Comparison of ENCODE assay signal across 22 cellular contexts in genomic region chr3:120661106-120661962, GRCh38. TPM values are rescaled to one million over a fixed set of nuclear protein-coding genes. Genes with fewer than 3 reads are reported as not detected.
DNase-seq lines count a peak whose midpoint lies in the region; ATAC-seq, FAIRE-seq and TF ChIP-seq lines count a peak whose summit lies in the region.
"Had no signal": no experiment of that assay in that cellular context is flagged by ENCODE, and none has a peak within 500 bp of the region (broad histone marks: within the 10 kb centered on the region; RNA-seq: fewer than 3 reads in every experiment).

No MANE protein-coding gene starts in this region.

- no peak for TF ChIP-seq CTCF in 22Rv1 (IDR thresholded peaks at IDR 0.05)
- TF ChIP-seq CTCF in IMR-90 (conservative IDR thresholded peaks at IDR 0.05; ENCODE audit: low read depth, low read length), result no peak
- no peak for TF ChIP-seq CTCF in cardiac fibroblast (IDR thresholded peaks at IDR 0.05; ENCODE audit: low read depth, low read length)
- TF ChIP-seq CTCF in HepG2 (CRISPR knock-in tag; IDR thresholded peaks at IDR 0.05), result no peak

- no peak overlapping the region for H4K8ac ChIP-seq in IMR-90 (ENCODE audit: low read depth in 2 of 2, low read length in 2 of 2)

- H3K36me3 ChIP-seq in IMR-90 (ENCODE audit: control insufficient read depth, insufficient read depth, low read length) (no peaks in the 10 kb centered on the region), HepG2 (replicated peaks in 1 of 2; ENCODE audit: control insufficient read depth in 1 of 2, insufficient read depth in 2 of 2, low read length in 2 of 2) (peaks cover 26 to 89% of the 10 kb centered on the region in 2 experiments; a peak in 4 of 5 replicates)

- H3K9me3 Mint-ChIP-seq in activated T-cell treated with anti-CD3 and anti-CD28 coated beads, Interleukin-2, amount 50 U/mL, for 24 hours, result no peaks in the 10 kb centered on the region

- no peak overlapping the region for H3K23ac ChIP-seq in IMR-90 (ENCODE audit: low read depth, low read length)

- no peaks in the 10 kb centered on the region for H3K9me3 ChIP-seq in IMR-90 (ENCODE audit: control insufficient read depth, insufficient read depth, low read length)
- H3K9me3 ChIP-seq in HepG2 (ENCODE audit: low read length), result no peaks in the 10 kb centered on the region
- H3K9me3 ChIP-seq: Caco-2 had no signal

- no peak overlapping the region for H4K91ac ChIP-seq in IMR-90 (ENCODE audit: insufficient read depth, low read depth, low read length)

- peak overlapping the region; percentile 85; the same call in 1 of the 2 replicates for H4K5ac ChIP-seq in IMR-90 (ENCODE audit: low read depth, low read length)

- H3K56ac ChIP-seq in IMR-90 (ENCODE audit: extremely low read depth, insufficient read depth, low read length), result no peak overlapping the region

- no peak for TF ChIP-seq RAD21 in IMR-90 (IDR thresholded peaks at IDR 0.05; ENCODE audit: low read length)
- TF ChIP-seq RAD21 in HepG2 (CRISPR knock-in tag; IDR thresholded peaks at IDR 0.05), result no peak

- no peak overlapping the region for H3K14ac ChIP-seq in IMR-90 (replicated peaks; ENCODE audit: low read depth, low read length)

- H3K4ac ChIP-seq in IMR-90 (ENCODE audit: low read depth, low read length), result no peak overlapping the region

- CTCF ChIA-PET in IMR-90 (lab: Yijun Ruan, JAX) (no interaction called here), HepG2 (lab: Yijun Ruan, JAX; ENCODE audit: low intra/inter-chr PET ratio, low total read pairs) (no interaction called here)

- no peak overlapping the region for H2AK5ac ChIP-seq in IMR-90 (ENCODE audit: low read depth, low read length)

- no peak overlapping the region for H2BK20ac ChIP-seq in IMR-90 (ENCODE audit: low read depth, low read length)

- POLR2A ChIA-PET in IMR-90 (lab: Charles Lee; ENCODE audit: unreplicated experiment), result interaction anchor here (0.6 kb wide), 1 partner anchor 191 kb away, joined by 3 read pairs; no protein-coding TSS in a partner anchor
- POLR2A ChIA-PET in HepG2 (lab: Yijun Ruan, JAX), result interaction anchor here (0.7 kb wide), 1 partner anchor 21 kb away, joined by 4 read pairs; the partner anchor contains the start of gene HGD

- no peaks in the 10 kb centered on the region for H3K36me3 Mint-ChIP-seq in activated T-cell treated with anti-CD3 and anti-CD28 coated beads, Interleukin-2, amount 50 U/mL, for 24 hours (ENCODE audit: low read depth)

- H3K4me1 ChIP-seq in IMR-90 (ENCODE audit: control insufficient read depth, insufficient read depth, low read length) (peaks cover 3% of the 10 kb centered on the region; the same call in 1 of the 2 replicates), HepG2 (ENCODE audit: insufficient read depth, low read length) (peaks cover 13% of the 10 kb centered on the region; the same call in 1 of the 2 replicates)
- H3K4me1 ChIP-seq: Caco-2 had no signal

- H3K27me3 ChIP-seq in IMR-90 (ENCODE audit: control insufficient read depth, insufficient read depth, low read length) (0 out of 2 replicates have a peak, but pooled peaks cover 2% of the 10 kb centered on the region), HepG2 (ENCODE audit: control insufficient read depth in 1 of 2, insufficient read depth in 2 of 2, low read length in 2 of 2) (no peaks in the 10 kb centered on the region)

- H3K79me1 ChIP-seq in IMR-90 (ENCODE audit: low read depth in 1 of 2, low read length in 2 of 2), result no peaks in the 10 kb centered on the region

- no peaks in the 10 kb centered on the region for H3K4me1 Mint-ChIP-seq in activated T-cell treated with anti-CD3 and anti-CD28 coated beads, Interleukin-2, amount 50 U/mL, for 24 hours (ENCODE audit: low read depth)
- H3K4me1 Mint-ChIP-seq: T-cell had no signal

- H3K27ac Mint-ChIP-seq in activated T-cell treated with anti-CD3 and anti-CD28 coated beads, Interleukin-2, amount 50 U/mL, for 24 hours, result no peak overlapping the region
- H3K27ac Mint-ChIP-seq: T-cell had no signal

- H2BK15ac ChIP-seq in IMR-90 (ENCODE audit: low read depth, low read length), result no peak overlapping the region

- H3K27me3 Mint-ChIP-seq in activated T-cell treated with anti-CD3 and anti-CD28 coated beads, Interleukin-2, amount 50 U/mL, for 24 hours, result no peaks in the 10 kb centered on the region

- no peak overlapping the region for H2BK120ac ChIP-seq in IMR-90 (ENCODE audit: low read depth, low read length)

- peak; percentile 75 for ATAC-seq in IMR-90 (ENCODE audit: low read depth)
- ATAC-seq in HepG2, result no peak
- ATAC-seq in HG02870 (IDR thresholded peaks at IDR 0.05; ENCODE audit: unreplicated experiment), result no peak
- no peak for ATAC-seq in HG02798 (IDR thresholded peaks at IDR 0.05; ENCODE audit: poor library complexity, unreplicated experiment)
- ATAC-seq: T-cell had no signal

- H3K4me3 ChIP-seq in IMR-90 (ENCODE audit: insufficient read depth, low read depth, low read length), result no peak overlapping the region
- H3K4me3 ChIP-seq in cardiac fibroblast (replicated peaks in 1 of 2; ENCODE audit: low read depth in 2 of 2, low read length in 2 of 2), result no peak overlapping the region
- no peak overlapping the region for H3K4me3 ChIP-seq in HepG2 (replicated peaks in 1 of 3; ENCODE audit: insufficient read depth in 1 of 3, low read depth in 2 of 3, low read length in 3 of 3)

- H3K9me1 ChIP-seq in IMR-90 (ENCODE audit: insufficient read depth, low read length), result no peaks in the 10 kb centered on the region

- peak overlapping the region; percentile 85; the same call in 1 of the 2 replicates for H3K18ac ChIP-seq in IMR-90 (ENCODE audit: low read depth, low read length)

- H3K4me3 Mint-ChIP-seq in activated T-cell treated with anti-CD3 and anti-CD28 coated beads, Interleukin-2, amount 50 U/mL, for 24 hours, result no peak overlapping the region
- H3K4me3 Mint-ChIP-seq: T-cell had no signal

- no peak overlapping the region for H2AK9ac ChIP-seq in IMR-90 (replicated peaks; ENCODE audit: low read depth, low read length, poor library complexity)

- H3K4me2 ChIP-seq in IMR-90 (ENCODE audit: low read depth, low read length) (no peak overlapping the region), HepG2 (ENCODE audit: low read depth, low read length) (no peak overlapping the region)

- WGBS in IMR-90 (ENCODE audit: extremely low coverage in 2 of 2, insufficient read length in 1 of 2), 2 experiments, result no CpG with 5 or more reads among the region's 2 CpGs
- WGBS in HepG2 (ENCODE audit: low lambda C conversion rate), result 47% methylated on average over 2 of the region's 2 CpGs

- H4K20me1 ChIP-seq in IMR-90 (ENCODE audit: insufficient read depth, low read length), result no peaks in the 10 kb centered on the region
- peaks cover 26% of the 10 kb centered on the region; the same call in 1 of the 2 replicates for H4K20me1 ChIP-seq in HepG2 (ENCODE audit: insufficient read depth, low read length)

- intact Hi-C loops in IMR-90 (cut with micrococcal nuclease) (no loop called here), HepG2 (cut with micrococcal nuclease; ENCODE audit: unreplicated experiment) (no loop called here)

- H3K27ac ChIP-seq in 22Rv1 (peak overlapping the region; percentile 88), IMR-90 (ENCODE audit: insufficient read depth, low read length) (no peak overlapping the region), HepG2 (ENCODE audit: extremely low read length, insufficient read depth, low read length) (no peak overlapping the region)

- TF ChIP-seq EP300 in HepG2 (IDR thresholded peaks at IDR 0.05; ENCODE audit: low read depth in 2 of 2, low read length in 2 of 2) (no peak), HepG2 (CRISPR knock-in tag; IDR thresholded peaks at IDR 0.05; ENCODE audit: borderline replicate concordance) (no peak)

- no peak overlapping the region for H3K9ac ChIP-seq in IMR-90 (ENCODE audit: low read depth, low read length)
- H3K9ac ChIP-seq in HepG2 (ENCODE audit: insufficient read depth, low read depth, low read length), result no peak overlapping the region

- FAIRE-seq in HepG2 (lab: Jason Lieb, UNC), result no peak
- FAIRE-seq: G401.6, GM12892, H1 had no signal

- dilution Hi-C loops in IMR-90 (cut with HindIII; ENCODE audit: low sequenced_read_pairs, unreplicated experiment), result no loop called here

- H2AFZ ChIP-seq in IMR-90 (replicated peaks; ENCODE audit: low read length, poor library complexity) (no peak overlapping the region), HepG2 (ENCODE audit: low read length) (no peak overlapping the region)

- BruUV-seq in IMR-90 (replicated peaks; lab: Mats Ljungman, UMichigan) (no TSS peak), HepG2 (replicated peaks; lab: Mats Ljungman, UMichigan) (no TSS peak)

- in situ Hi-C loops in IMR-90 (cut with MboI; ENCODE audit: low sequenced_read_pairs), result no loop called here
- in situ Hi-C loops in HepG2 (cut with HindIII; ENCODE audit: extremely low pct_ligation_motif_present, low pct_unique_long_range_greater_than_20kb), result no loop called here

- DNase-seq in IMR-90 (peak; percentile 51), cardiac fibroblast (ENCODE audit: low read depth in 2 of 2) (peak; percentile 4 to 47), HepG2 (ENCODE audit: low spot score) (no peak), NCI-H187 (lab: John Stamatoyannopoulos, UW) (no peak)
- no peak for DNase-seq in activated T-cell treated with anti-CD3 and anti-CD28 coated beads, Interleukin-2, amount 50 U/mL, for 24 hours
- DNase-seq: 8988T, C1 segment of cervical spinal cord, Caco-2, DMS79, MV-4-11, NCI-H1436, NCI-H226, NCI-H526 treated with DMSO at 0.1 percent for 48 hours, OCI-M1, T-cell had no signal

- peaks cover 21% of the 10 kb centered on the region for H3K79me2 ChIP-seq in HepG2 (ENCODE audit: insufficient read depth, low read length)

- TF ChIP-seq POLR2A in IMR-90 (IDR thresholded peaks at IDR 0.05; ENCODE audit: low read depth, low read length) (no peak), HepG2 (IDR thresholded peaks at IDR 0.05; ENCODE audit: insufficient read depth in 1 of 2, low read depth in 2 of 2, low read length in 2 of 2) (no peak)

- H2BK5ac ChIP-seq in IMR-90 (ENCODE audit: low read depth, low read length, poor library complexity, severe bottlenecking), result no peak overlapping the region

RNA-seq across cellular contexts. Expression of gene HGD, which starts 20.7 kb away (rescaled TPM):
- total RNA-seq in IMR-90 (2012; rRNA removed) (not detected in 2 replicates), HepG2 (2016; rRNA removed; fragmentation: Illumina TruSeq; extraction: Trizol) (265 and 319 TPM in 2 replicates)
- polyA plus RNA-seq in IMR-90 (2012; rRNA removed) (0.14 and 0.19 TPM in 2 replicates), HepG2 (2011; rRNA removed) (398 and 420 TPM in 2 replicates)
- polyA plus RNA-seq in IMR-90 (2012; cell fraction: cytosol; rRNA removed), result not detected in 2 replicates
- polyA plus RNA-seq in IMR-90 (2012; cell fraction: nucleus; rRNA removed; ENCODE audit: low replicate concordance), result 0.30 and 1.4 TPM in 2 replicates
- 67.0 and 67.5 TPM in 2 replicates for total RNA-seq in HepG2 (2016; cell fraction: cytosol; rRNA removed; fragmentation: Illumina TruSeq; extraction: Trizol; ENCODE audit: low read depth)
- total RNA-seq in HepG2 (2016; cell fraction: insoluble cytoplasmic fraction; rRNA removed; fragmentation: Illumina TruSeq; extraction: Trizol), result 256 and 310 TPM in 2 replicates
- 82.1 and 92.3 TPM in 2 replicates for total RNA-seq in HepG2 (2016; cell fraction: membrane; rRNA removed; fragmentation: Illumina TruSeq; extraction: Trizol)
- total RNA-seq in HepG2 (2016; cell fraction: nucleus; rRNA removed; fragmentation: Illumina TruSeq; extraction: Trizol), result 282 and 300 TPM in 2 replicates
- polyA plus RNA-seq in HepG2 (2011; cell fraction: cytosol; rRNA removed), result 151 and 200 TPM in 2 replicates
- polyA plus RNA-seq in HepG2 (2011; cell fraction: nucleus; rRNA removed), result 745 and 782 TPM in 2 replicates
- polyA plus RNA-seq in HepG2 (2012), result 254 and 296 TPM in 2 replicates
- 44.7 and 45.8 TPM in 2 replicates for polyA plus RNA-seq in HepG2 (2016; cell fraction: cytosol; fragmentation: Illumina TruSeq; extraction: Trizol; ENCODE audit: low read depth)
- 242 and 251 TPM in 2 replicates for polyA plus RNA-seq in HepG2 (2016; cell fraction: insoluble cytoplasmic fraction; fragmentation: Illumina TruSeq; extraction: Trizol; ENCODE audit: low read depth)
- 51.1 and 52.9 TPM in 2 replicates for polyA plus RNA-seq in HepG2 (2016; cell fraction: membrane; fragmentation: Illumina TruSeq; extraction: Trizol; ENCODE audit: low read depth)
- polyA plus RNA-seq in HepG2 (2016; cell fraction: nucleus; fragmentation: Illumina TruSeq; extraction: Trizol; ENCODE audit: insufficient read depth, low read depth), result 287 and 304 TPM in 2 replicates
- polyA minus RNA-seq in HepG2 (2011; rRNA and poly(A)+ RNA removed; ENCODE audit: low replicate concordance), result 0.42 and 257 TPM in 2 replicates
- polyA minus RNA-seq in HepG2 (2011; cell fraction: cytosol; rRNA and poly(A)+ RNA removed), result 107 and 125 TPM in 2 replicates
- 1,013 and 1,338 TPM in 2 replicates for polyA minus RNA-seq in HepG2 (2011; cell fraction: nucleus; rRNA and poly(A)+ RNA removed)
- total RNA-seq: H1, SK-MEL-5 had no signal

Comparison
In these comparisons a context has a peak if more than half of its experiments do, and no peak if none do; other contexts are left out.
1. DNase-seq: peak in IMR-90 (single experiment) and cardiac fibroblast (2 of 2); none in HepG2 (single experiment), NCI-H187 (0 of 2) and activated T-cell treated with anti-CD3 and anti-CD28 coated beads, Interleukin-2, amount 50 U/mL, for 24 hours (single experiment).
2. RNA of gene HGD, which starts 20.7 kb away (total RNA-seq): 67.0 to 319 TPM in HepG2; not detected in IMR-90; every median in the first group is over 10 times any median in the second.